ENCODE assay signal across 9 cellular contexts in genomic region chr15:31353931-31354330, GRCh38. TPM values are rescaled to one million over a fixed set of nuclear protein-coding genes. Genes with fewer than 3 reads are reported as not detected.
DNase-seq lines count a peak whose midpoint lies in the region; ATAC-seq and TF ChIP-seq lines count a peak whose summit lies in the region.
"Had no signal": no experiment of that assay in that cellular context is flagged by ENCODE, and none has a peak within 500 bp of the region (broad histone marks: within the 10 kb centered on the region; RNA-seq: fewer than 3 reads in every experiment).

No MANE protein-coding gene starts in this region.

- no peaks in the 10 kb centered on the region for H3K27me3 Mint-ChIP-seq in activated naive CD4-positive, alpha-beta T cell treated with anti-CD3 and anti-CD28 coated beads, Interleukin-2, amount 50 U/mL, for 24 hours

- intact Hi-C loops in vagina (cut with DNase I), result no loop called here

- ATAC-seq in HG03108 (IDR thresholded peaks at IDR 0.05; ENCODE audit: unreplicated experiment) (no peak), HG02798 (IDR thresholded peaks at IDR 0.05; ENCODE audit: poor library complexity, unreplicated experiment) (no peak)

- H3K9me3 ChIP-seq in mesodermal cell (ENCODE audit: control insufficient read depth, low read length) (no peaks in the 10 kb centered on the region), vagina (no peaks in the 10 kb centered on the region)

- peaks cover 10% of the 10 kb centered on the region for H3K36me3 Mint-ChIP-seq in activated naive CD4-positive, alpha-beta T cell treated with anti-CD3 and anti-CD28 coated beads, Interleukin-2, amount 50 U/mL, for 24 hours

- WGBS in mesodermal cell (ENCODE audit: insufficient coverage in 2 of 2), 2 experiments, result 88 to 100% methylated on average over 2 to 4 of the region's 4 CpGs

- H3K4me1 Mint-ChIP-seq in activated naive CD4-positive, alpha-beta T cell treated with anti-CD3 and anti-CD28 coated beads, Interleukin-2, amount 50 U/mL, for 24 hours, result peaks cover 98% of the 10 kb centered on the region

- H3K4me3 Mint-ChIP-seq in activated naive CD4-positive, alpha-beta T cell treated with anti-CD3 and anti-CD28 coated beads, Interleukin-2, amount 50 U/mL, for 24 hours, result peak overlapping the region; percentile 53

- no peak for DNase-seq in activated naive CD4-positive, alpha-beta T cell treated with anti-CD3 and anti-CD28 coated beads, Interleukin-2, amount 50 U/mL, for 16 hours
- DNase-seq in caudate nucleus (lab: John Stamatoyannopoulos, UW) (peak in 48 of 61 donors; percentile 9 to 84 (median 50)), vagina (ENCODE audit: extremely low spot score in 2 of 2) (no peak), amniotic stem cell (lab: John Stamatoyannopoulos, UW) (no peak)
- DNase-seq: NCI-H146 had no signal

- no peak for TF ChIP-seq POLR2A in vagina (IDR thresholded peaks at IDR 0.05)

- TF ChIP-seq CTCF in vagina (IDR thresholded peaks at IDR 0.05), result no peak

- H3K36me3 ChIP-seq in mesodermal cell (ENCODE audit: control insufficient read depth, insufficient read depth, low read length) (peaks cover 22% of the 10 kb centered on the region), vagina (no peaks in the 10 kb centered on the region)

- H3K27ac ChIP-seq in caudate nucleus (ENCODE audit: low read depth, low read length), result peak overlapping the region; percentile 64
- H3K27ac ChIP-seq in mesodermal cell (ENCODE audit: low read depth, low read length, severe bottlenecking), result peak overlapping the region; percentile 83
- peak overlapping the region; percentile 89 for H3K27ac ChIP-seq in vagina

- peak overlapping the region; percentile 61 for H3K27ac Mint-ChIP-seq in activated naive CD4-positive, alpha-beta T cell treated with anti-CD3 and anti-CD28 coated beads, Interleukin-2, amount 50 U/mL, for 24 hours

- peaks cover 34% of the 10 kb centered on the region for H3K4me1 ChIP-seq in mesodermal cell (ENCODE audit: control insufficient read depth, insufficient read depth, low read length, poor library complexity, severe bottlenecking)
- H3K4me1 ChIP-seq in vagina, result peaks cover 99% of the 10 kb centered on the region

- H3K4me3 ChIP-seq in mesodermal cell (ENCODE audit: extremely low read depth, insufficient read depth, low read length, poor library complexity, severe bottlenecking) (no peak overlapping the region), vagina (no peak overlapping the region)

- H3K9me3 Mint-ChIP-seq in activated naive CD4-positive, alpha-beta T cell treated with anti-CD3 and anti-CD28 coated beads, Interleukin-2, amount 50 U/mL, for 24 hours, result no peaks in the 10 kb centered on the region

- no peaks in the 10 kb centered on the region for H3K27me3 ChIP-seq in vagina

RNA-seq across cellular contexts. Expression of gene KLF13, which starts 27.3 kb away (rescaled TPM):
- 45.0 TPM for polyA plus RNA-seq in mesodermal cell (2013, experiment 1 of 2)
- 49.5 TPM for polyA plus RNA-seq in mesodermal cell (2013, experiment 2 of 2)
- total RNA-seq in vagina, result 30.9 TPM

Comparison
In these comparisons a context has a peak if more than half of its experiments do, and no peak if none do; other contexts are left out.
1. DNase-seq: peak in caudate nucleus (48 of 61); none in activated naive CD4-positive, alpha-beta T cell treated with anti-CD3 and anti-CD28 coated beads, Interleukin-2, amount 50 U/mL, for 16 hours (single experiment), vagina (0 of 2) and amniotic stem cell (single experiment).
2. Peak in every context shown above with its lines, with median percentiles within 50 percentile points of each other: H3K27ac ChIP-seq.